In genomic region chr10:27152687-27153086, GRCh38 we compare ENCODE assay signal across 1 cellular context.
TF ChIP-seq lines count a peak whose summit lies in the region.

No MANE protein-coding gene starts in this region.

TF ChIP-seq in SK-N-SH treated with all-trans-retinoic acid at 6 μM for 48 hours, 23 proteins besides CTCF, POLR2A, EP300 and RAD21 (continued from another document):
- TF ChIP-seq TSHZ2 (CRISPR knock-in tag; IDR thresholded peaks at IDR 0.05) = no peak
- TF ChIP-seq, protein P1, sequence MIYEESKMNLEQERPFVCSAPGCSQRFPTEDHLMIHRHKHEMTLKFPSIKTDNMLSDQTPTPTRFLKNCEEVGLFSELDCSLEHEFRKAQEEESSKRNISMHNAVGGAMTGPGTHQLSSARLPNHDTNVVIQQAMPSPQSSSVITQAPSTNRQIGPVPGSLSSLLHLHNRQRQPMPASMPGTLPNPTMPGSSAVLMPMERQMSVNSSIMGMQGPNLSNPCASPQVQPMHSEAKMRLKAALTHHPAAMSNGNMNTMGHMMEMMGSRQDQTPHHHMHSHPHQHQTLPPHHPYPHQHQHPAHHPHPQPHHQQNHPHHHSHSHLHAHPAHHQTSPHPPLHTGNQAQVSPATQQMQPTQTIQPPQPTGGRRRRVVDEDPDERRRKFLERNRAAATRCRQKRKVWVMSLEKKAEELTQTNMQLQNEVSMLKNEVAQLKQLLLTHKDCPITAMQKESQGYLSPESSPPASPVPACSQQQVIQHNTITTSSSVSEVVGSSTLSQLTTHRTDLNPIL (CRISPR knock-in tag; IDR thresholded peaks at IDR 0.05; ENCODE audit: low read depth) = no peak
- no peak for TF ChIP-seq CSRNP3 (CRISPR knock-in tag; IDR thresholded peaks at IDR 0.05)
- no peak for TF ChIP-seq ZNF8 (CRISPR knock-in tag; IDR thresholded peaks at IDR 0.05)
- TF ChIP-seq SNAI2 (CRISPR knock-in tag; IDR thresholded peaks at IDR 0.05) = no peak
- no peak for TF ChIP-seq BACH2 (CRISPR knock-in tag; IDR thresholded peaks at IDR 0.05; ENCODE audit: borderline replicate concordance)
